11 cellular contexts compared by ENCODE assay signal in genomic region chr1:11280719-11281376, GRCh38. TPM values are rescaled to one million over a fixed set of nuclear protein-coding genes. Genes with fewer than 3 reads are reported as not detected.
A peak's percentile ranks its signal among the peaks of the same experiment; 100 is the strongest.
DNase-seq lines count a peak whose midpoint lies in the region; ATAC-seq and TF ChIP-seq lines count a peak whose summit lies in the region.
"Had no signal": no experiment of that assay in that cellular context is flagged by ENCODE, and none has a peak within 500 bp of the region (broad histone marks: within the 10 kb centered on the region; RNA-seq: fewer than 3 reads in every experiment).

No MANE protein-coding gene starts in this region.

- H2BK5ac ChIP-seq in H9 (ENCODE audit: insufficient read length, low read length): no peak overlapping the region

- no peak overlapping the region for H3T11ph ChIP-seq in H9 (ENCODE audit: low read length)

- H2BK20ac ChIP-seq in H9 (ENCODE audit: low read depth, low read length, poor library complexity, severe bottlenecking): no peak overlapping the region

- no peak overlapping the region for H4K5ac ChIP-seq in H9 (ENCODE audit: insufficient read length, low read depth, low read length)

- no CpG with 5 or more reads among the region's 4 CpGs for WGBS in H9 (ENCODE audit: extremely low coverage, insufficient read length, low lambda C conversion rate)

- H3K27ac ChIP-seq in H9 (ENCODE audit: insufficient read length, low read depth, low read length): no peak overlapping the region

- no peak overlapping the region for H3K4me2 ChIP-seq in H9 (ENCODE audit: insufficient read depth, insufficient read length, low read length)

- peaks cover 45% of the 10 kb centered on the region for H3K36me3 Mint-ChIP-seq in activated naive CD8-positive, alpha-beta T cell treated with anti-CD3 and anti-CD28 coated beads, Interleukin-2, amount 10 ng/mL, durations not matched to agents 7 days and 5 days
- H3K36me3 Mint-ChIP-seq in H9 (ENCODE audit: insufficient read depth in 1 of 3, low read depth in 3 of 3): peaks cover 27 to 60% (median 33%) of the 10 kb centered on the region in 3 experiments; a peak in 6 of 7 replicates

- no peaks in the 10 kb centered on the region for H3K27me3 ChIP-seq in H9 (ENCODE audit: insufficient read depth, low read length)
- H3K27me3 ChIP-seq: brain microvascular endothelial cell had no signal

- H3K23ac ChIP-seq in H9 (ENCODE audit: insufficient read length, low read depth, low read length): no peak overlapping the region

- H3K9me3 Mint-ChIP-seq in activated naive CD8-positive, alpha-beta T cell treated with anti-CD3 and anti-CD28 coated beads, Interleukin-2, amount 10 ng/mL, durations not matched to agents 7 days and 5 days: no peaks in the 10 kb centered on the region
- H3K9me3 Mint-ChIP-seq in H9: no peaks in the 10 kb centered on the region
- H3K9me3 Mint-ChIP-seq: mesothelial cell of epicardium had no signal

- H2AK5ac ChIP-seq in H9 (ENCODE audit: insufficient read length, low read length): no peak overlapping the region

- no peak for TF ChIP-seq CTCF in H9 (conservative IDR thresholded peaks at IDR 0.05)

- no peaks in the 10 kb centered on the region for H4K20me1 ChIP-seq in H9 (ENCODE audit: control insufficient read depth, insufficient read depth, insufficient read length)

- H3K4me1 ChIP-seq in H9 (ENCODE audit: insufficient read depth, low read length): peaks cover 6% of the 10 kb centered on the region; the same call in 1 of the 2 replicates

- ATAC-seq in HG03108 (IDR thresholded peaks at IDR 0.05; ENCODE audit: unreplicated experiment): peak; percentile 78
- peak; percentile 85 for ATAC-seq in activated naive CD8-positive, alpha-beta T cell treated with anti-CD3 and anti-CD28 coated beads, Interleukin-2, amount 10 ng/mL, durations not matched to agents 7 days and 5 days (ENCODE audit: low read depth)
- no peak for ATAC-seq in GM21717 (IDR thresholded peaks at IDR 0.05; ENCODE audit: unreplicated experiment)
- no peak for ATAC-seq in HG03280 (IDR thresholded peaks at IDR 0.05; ENCODE audit: unreplicated experiment)

- no peak overlapping the region for H2BK12ac ChIP-seq in H9 (ENCODE audit: insufficient read length, low read depth, low read length)

- peaks cover 68% of the 10 kb centered on the region for H3K4me1 Mint-ChIP-seq in activated naive CD8-positive, alpha-beta T cell treated with anti-CD3 and anti-CD28 coated beads, Interleukin-2, amount 10 ng/mL, durations not matched to agents 7 days and 5 days
- peaks cover 22 to 28% of the 10 kb centered on the region in 2 experiments for H3K4me1 Mint-ChIP-seq in H9

- no peaks in the 10 kb centered on the region for H3K23me2 ChIP-seq in H9 (ENCODE audit: insufficient read length, low read depth, low read length, poor library complexity, severe bottlenecking)

- no peak overlapping the region for H3K9ac ChIP-seq in H9 (ENCODE audit: extremely low read depth, insufficient read length, low read length)

- H3K4me3 Mint-ChIP-seq in activated naive CD8-positive, alpha-beta T cell treated with anti-CD3 and anti-CD28 coated beads, Interleukin-2, amount 10 ng/mL, durations not matched to agents 7 days and 5 days: peak overlapping the region; percentile 58
- H3K4me3 Mint-ChIP-seq in H9: no peak overlapping the region
- H3K4me3 Mint-ChIP-seq: mesothelial cell of epicardium had no signal

- H3K27ac Mint-ChIP-seq in activated naive CD8-positive, alpha-beta T cell treated with anti-CD3 and anti-CD28 coated beads, Interleukin-2, amount 10 ng/mL, durations not matched to agents 7 days and 5 days: peak overlapping the region; percentile 95
- peak overlapping the region in 1 of 3 experiments; percentile 6; a peak in 3 of 7 replicates for H3K27ac Mint-ChIP-seq in H9
- H3K27ac Mint-ChIP-seq: mesothelial cell of epicardium had no signal

- H3K14ac ChIP-seq in H9 (ENCODE audit: insufficient read depth, low read length): no peak overlapping the region

- H2AFZ ChIP-seq in H9 (ENCODE audit: low read length): no peak overlapping the region

- no peak overlapping the region for H2BK120ac ChIP-seq in H9 (ENCODE audit: low read depth, low read length, poor library complexity, severe bottlenecking)

- H3K56ac ChIP-seq in H9 (ENCODE audit: insufficient read length, low read depth, low read length): no peak overlapping the region

- no peak overlapping the region for H3K18ac ChIP-seq in H9 (ENCODE audit: insufficient read length, low read depth, low read length)

- H3K27me3 Mint-ChIP-seq in activated naive CD8-positive, alpha-beta T cell treated with anti-CD3 and anti-CD28 coated beads, Interleukin-2, amount 10 ng/mL, durations not matched to agents 7 days and 5 days: no peaks in the 10 kb centered on the region
- no peaks in the 10 kb centered on the region for H3K27me3 Mint-ChIP-seq in H9 (ENCODE audit: low read depth)

- H4K91ac ChIP-seq in H9 (ENCODE audit: insufficient read length, low read depth, low read length): no peak overlapping the region

- POLR2A ChIA-PET in activated naive CD8-positive, alpha-beta T cell treated with anti-CD3 and anti-CD28 coated beads, Interleukin-2, amount 10 ng/mL, durations not matched to agents 7 days and 5 days (lab: Charles Lee): interaction anchor here (0.7 to 2.3 kb wide), 6 partner anchors 7 to 627 kb away, joined by 3 to 9 read pairs (median 4); partner anchors contain the start of gene MTOR

- H4K8ac ChIP-seq in H9 (replicated peaks; ENCODE audit: insufficient read length, low read depth, low read length): no peak overlapping the region

- H3K4ac ChIP-seq in H9 (ENCODE audit: low read depth, low read length): no peak overlapping the region

- H3K79me2 ChIP-seq in H9 (ENCODE audit: insufficient read depth, low read length): peaks cover 3% of the 10 kb centered on the region; the same call in 1 of the 2 replicates

- DNase-seq in NCI-H1105 treated with DMSO at 0.1 percent for 48 hours (lab: John Stamatoyannopoulos, UW): peak; percentile 27
- no peak for DNase-seq in NCI-H1105 (lab: John Stamatoyannopoulos, UW)
- DNase-seq in activated naive CD8-positive, alpha-beta T cell treated with anti-CD3 and anti-CD28 coated beads, Interleukin-2, amount 10 ng/mL, durations not matched to agents 7 days and 5 days: no peak
- DNase-seq in putamen (ENCODE audit: low spot score): peak; percentile 47
- no peak for DNase-seq in H9
- DNase-seq: NCI-H226 had no signal

- no peak overlapping the region for H2BK15ac ChIP-seq in H9 (ENCODE audit: low read depth, low read length)

- no peaks in the 10 kb centered on the region for H3K9me3 ChIP-seq in H9 (ENCODE audit: control insufficient read depth, low read depth, low read length)

- H3K79me1 ChIP-seq in H9 (ENCODE audit: insufficient read depth, low read depth, low read length, poor library complexity, severe bottlenecking): peaks cover 5% of the 10 kb centered on the region

RNA-seq across cellular contexts. Expression of gene UBIAD1, which starts 7.8 kb away (rescaled TPM):
- total RNA-seq in activated naive CD8-positive, alpha-beta T cell treated with anti-CD3 and anti-CD28 coated beads, Interleukin-2, amount 10 ng/mL, durations not matched to agents 7 days and 5 days: 10 to 100 TPM; 26.5 to 28.9 TPM
- 30.2 and 31.8 TPM in 2 replicates for total RNA-seq in H9 (2021)

RNA-seq across cellular contexts. Expression of gene MTOR, which starts 18.5 kb away (rescaled TPM):
- 10 to 100 TPM; 40.7 to 45.4 TPM for total RNA-seq in activated naive CD8-positive, alpha-beta T cell treated with anti-CD3 and anti-CD28 coated beads, Interleukin-2, amount 10 ng/mL, durations not matched to agents 7 days and 5 days
- 62.9 and 67.5 TPM in 2 replicates for total RNA-seq in H9 (2021)

Comparison
In these comparisons a context has a peak if more than half of its experiments do, and no peak if none do; other contexts are left out.
1. DNase-seq: peak in NCI-H1105 treated with DMSO at 0.1 percent for 48 hours (single experiment) and putamen (single experiment); none in NCI-H1105 (single experiment), activated naive CD8-positive, alpha-beta T cell treated with anti-CD3 and anti-CD28 coated beads, Interleukin-2, amount 10 ng/mL, durations not matched to agents 7 days and 5 days (single experiment) and H9 (single experiment).
2. ATAC-seq: peak in HG03108 (single experiment) and activated naive CD8-positive, alpha-beta T cell treated with anti-CD3 and anti-CD28 coated beads, Interleukin-2, amount 10 ng/mL, durations not matched to agents 7 days and 5 days (single experiment); none in GM21717 (single experiment) and HG03280 (single experiment).